In the genomic region with DNA sequence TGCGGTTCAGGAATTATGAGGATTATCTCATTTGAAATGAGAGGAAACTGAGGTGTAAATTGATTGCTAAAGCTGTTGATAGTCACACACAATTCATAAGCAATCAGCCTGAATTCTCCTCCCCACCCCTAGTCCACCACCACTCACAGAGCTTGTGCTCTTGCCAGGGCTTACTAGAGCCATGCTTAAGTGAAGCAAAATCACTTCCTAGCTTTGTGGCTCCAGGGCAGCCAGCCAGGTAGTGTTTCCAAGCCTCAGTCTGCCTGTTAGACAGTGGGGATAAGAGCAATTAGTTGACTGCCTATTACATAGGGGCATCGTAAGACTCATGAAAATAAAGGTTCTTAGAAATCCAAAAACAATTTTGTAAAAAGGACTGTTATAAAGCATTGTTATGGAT, we compare ENCODE assay signal across 27 cellular contexts.
"Had no signal": no experiment of that assay in that cellular context is flagged by ENCODE, and none has a peak within 500 bp of the region (broad histone marks: within the 10 kb centered on the region; RNA-seq: fewer than 3 reads in every experiment).

No MANE protein-coding gene starts in this region.

- H3K27ac ChIP-seq: brain microvascular endothelial cell, coronary artery, epithelial cell of prostate, esophagus squamous epithelium, gastroesophageal sphincter, WERI-Rb-1 had no signal

- ATAC-seq: activated CD4-positive, CD25-positive, alpha-beta regulatory T cell treated with anti-CD3 and anti-CD28 coated beads, Interleukin-2, amount 50 U/mL, for 24 hours; activated CD8-positive, alpha-beta T cell treated with anti-CD3 and anti-CD28 coated beads for 36 hours; activated T-cell treated with anti-CD3 and anti-CD28 coated beads, Interleukin-2, amount 50 U/mL, for 4 hours; activated T-helper 17 cell treated with anti-CD3 and anti-CD28 coated beads, Interleukin-2, amount 50 U/mL, for 72 hours; effector memory CD8-positive, alpha-beta T cell; gastroesophageal sphincter; T-helper 17 cell had no signal

- H3K9me3 ChIP-seq: esophagus squamous epithelium, gastroesophageal sphincter had no signal

- FAIRE-seq: astrocyte had no signal

- H3K4me3 ChIP-seq: coronary artery, esophagus squamous epithelium, gastroesophageal sphincter had no signal

- H3K27me3 ChIP-seq: brain microvascular endothelial cell, esophagus squamous epithelium, gastroesophageal sphincter had no signal

- H3K36me3 ChIP-seq: WERI-Rb-1 had no signal

- DNase-seq: activated B cell treated with CpG ODN at 0.5 μM for 24 hours; activated CD4-positive, alpha-beta T cell treated with anti-CD3 and anti-CD28 coated beads for 48 hours; activated CD4-positive, alpha-beta T cell treated with anti-CD3 and anti-CD28 coated beads, Interleukin-2, amount 50 U/mL, for 1 hour; activated CD4-positive, alpha-beta T cell treated with anti-CD3 and anti-CD28 coated beads, Interleukin-2, amount 50 U/mL, for 48 hours; activated CD8-positive, alpha-beta memory T cell treated with anti-CD3 and anti-CD28 coated beads for 24 hours; activated CD8-positive, alpha-beta T cell treated with anti-CD3 and anti-CD28 coated beads for 36 hours; activated effector memory CD4-positive, alpha-beta T cell treated with Interleukin-2 at 50 U/mL for 16 hours; activated gamma-delta T cell treated with Interleukin-2 at 50 U/mL for 16 hours; activated naive CD4-positive, alpha-beta T cell treated with anti-CD3 and anti-CD28 coated beads, Interleukin-2, amount 50 U/mL, for 16 hours; activated naive CD4-positive, alpha-beta T cell treated with Interleukin-2 at 50 U/mL for 16 hours; activated T-cell treated with anti-CD3 and anti-CD28 coated beads, Interleukin-2, amount 50 U/mL, for 4 hours; amniotic stem cell; anterior cingulate cortex; brain microvascular endothelial cell; effector CD4-positive, alpha-beta T cell; effector memory CD8-positive, alpha-beta T cell; esophagus squamous epithelium; foreskin melanocyte; T-helper 17 cell; T1000; WERI-Rb-1 had no signal
